Comparison of ENCODE assay signal across 18 cellular contexts in genomic region chr18:22385718-22386117, GRCh38. TPM values are rescaled to one million over a fixed set of nuclear protein-coding genes. Genes with fewer than 3 reads are reported as not detected.
DNase-seq lines count a peak whose midpoint lies in the region; ATAC-seq and TF ChIP-seq lines count a peak whose summit lies in the region.
"Had no signal": no experiment of that assay in that cellular context is flagged by ENCODE, and none has a peak within 500 bp of the region (broad histone marks: within the 10 kb centered on the region; RNA-seq: fewer than 3 reads in every experiment).

No MANE protein-coding gene starts in this region.

- TF ChIP-seq CTCF in AG09309 (IDR thresholded peaks at IDR 0.05; ENCODE audit: control insufficient read depth, insufficient read depth, low read depth, low read length, missing control alignments) (no peak), choroid plexus epithelial cell (conservative IDR thresholded peaks at IDR 0.05; ENCODE audit: low read depth, low read length) (no peak), left lung (IDR thresholded peaks at IDR 0.05) (no peak)

- H3K9me3 ChIP-seq in left lung = no peaks in the 10 kb centered on the region

- no peaks in the 10 kb centered on the region for H3K36me3 ChIP-seq in left lung

- intact Hi-C loops in left lung (cut with DNase I) = no loop called here

- H3K4me3 ChIP-seq in AG09309 (ENCODE audit: control insufficient read depth, low read depth, low read length) (no peak overlapping the region), choroid plexus epithelial cell (ENCODE audit: low read depth, low read length) (no peak overlapping the region), left lung (no peak overlapping the region)

- ATAC-seq in left lung = peak; percentile 40
- no peak for ATAC-seq in GM21529 (IDR thresholded peaks at IDR 0.05; ENCODE audit: unreplicated experiment)
- no peak for ATAC-seq in GM21825 (IDR thresholded peaks at IDR 0.05; ENCODE audit: unreplicated experiment)
- ATAC-seq: T-cell had no signal

- DNase-seq in AG09309 (ENCODE audit: low read depth) = peak; percentile 90
- DNase-seq in HT1080 (ENCODE audit: low read depth) = peak; percentile 83
- DNase-seq in choroid plexus epithelial cell (ENCODE audit: low read depth) = peak; percentile 72
- DNase-seq in left lung = no peak
- no peak for DNase-seq in hypothalamus (lab: John Stamatoyannopoulos, UW)
- no peak for DNase-seq in NCI-H2171 (lab: John Stamatoyannopoulos, UW)
- DNase-seq: activated CD4-positive, alpha-beta T cell treated with anti-CD3 and anti-CD28 coated beads for 1 hour; activated T-cell treated with anti-CD3 and anti-CD28 coated beads, Interleukin-2, amount 50 U/mL, for 1 hour; amniotic stem cell; effector CD4-positive, alpha-beta T cell; posterior cingulate gyrus; stimulated activated CD4-positive, alpha-beta T cell treated with anti-CD3 and anti-CD28 coated beads, Interleukin-2, amount 100 ng/mL, for 48 hours; stimulated activated naive CD4-positive, alpha-beta T cell treated with Interleukin-2 at 50 U/mL for 16 hours had no signal

- H3K27me3 ChIP-seq in left lung = no peaks in the 10 kb centered on the region

- H3K4me1 ChIP-seq in left lung = no peaks in the 10 kb centered on the region

- H3K27ac ChIP-seq in left lung = no peak overlapping the region
- H3K27ac ChIP-seq: C4-2B, KMS-11 had no signal

RNA-seq across cellular contexts. Expression of gene CTAGE1, which starts 32.0 kb away (rescaled TPM):
- total RNA-seq in HT1080 (2014; rRNA removed; shearing (Covaris generic)) = not detected in 2 replicates
- polyA plus RNA-seq in HT1080 (2015; cell fraction: cytosol; rRNA removed) = not detected in 2 replicates
- polyA plus RNA-seq in HT1080 (2015; cell fraction: nucleus; rRNA removed) = not detected in 2 replicates
- not detected for total RNA-seq in left lung
- total RNA-seq: T-cell had no signal

Comparison
In these comparisons a context has a peak if more than half of its experiments do, and no peak if none do; other contexts are left out.
1. DNase-seq: peak in AG09309 (single experiment), HT1080 (single experiment) and choroid plexus epithelial cell (single experiment); none in left lung (0 of 2), hypothalamus (0 of 51) and NCI-H2171 (single experiment).